In genomic region chr2:122136071-122136470, GRCh38 we compare ENCODE assay signal across 8 cellular contexts.
A peak's percentile ranks its signal among the peaks of the same experiment; 100 is the strongest.
DNase-seq lines count a peak whose midpoint lies in the region; ATAC-seq and TF ChIP-seq lines count a peak whose summit lies in the region.

No MANE protein-coding gene starts in this region.

- no peak overlapping the region for H3K27ac ChIP-seq in lung (ENCODE audit: low read depth in 1 of 2, low read length in 1 of 2)

- no peaks in the 10 kb centered on the region for H3K27me3 ChIP-seq in lung (ENCODE audit: control insufficient read depth, insufficient read depth)

- no peaks in the 10 kb centered on the region for H3K36me3 ChIP-seq in lung (ENCODE audit: control insufficient read depth in 2 of 2, insufficient read depth in 2 of 2, low read length in 2 of 2)

- ATAC-seq in HG02870 (IDR thresholded peaks at IDR 0.05; ENCODE audit: unreplicated experiment) (peak; percentile 66), lung (ENCODE audit: insufficient read depth, low FRiP score) (no peak), GM19035 (IDR thresholded peaks at IDR 0.05; ENCODE audit: unreplicated experiment) (no peak)

- H3K4me1 ChIP-seq in lung (ENCODE audit: control insufficient read depth in 2 of 2, insufficient read depth in 2 of 2, low read length in 2 of 2) = no peaks in the 10 kb centered on the region

- in situ Hi-C loops in SK-MEL-5 (cut with HindIII; ENCODE audit: low pct_unique_long_range_greater_than_20kb, low sequenced_read_pairs) (no loop called here), G401 (cut with HindIII; ENCODE audit: low sequenced_read_pairs) (no loop called here)

- WGBS in lung, 2 donors = 9 to 53% methylated on average over 2 of the region's 2 CpGs

- peak; percentile 18 for DNase-seq in NCI-H748 (lab: John Stamatoyannopoulos, UW; ENCODE audit: unreplicated experiment)
- no peak for DNase-seq in NCI-H748 treated with DMSO at 0.1 percent for 48 hours (lab: John Stamatoyannopoulos, UW)
- peak; percentile 62 for DNase-seq in SK-MEL-5 (ENCODE audit: low read depth, low spot score)
- DNase-seq in lung (ENCODE audit: low spot score) = no peak
- no peak for DNase-seq in ecto neural progenitor cell (ENCODE audit: low spot score)
- no peak for DNase-seq in G401 (ENCODE audit: low spot score)

- H3K4me3 ChIP-seq in lung = no peak overlapping the region

- TF ChIP-seq CTCF in lung (IDR thresholded peaks at IDR 0.05; ENCODE audit: control extremely low read depth, extremely low read depth) = peak; percentile 16

- peaks cover 0 to 8% of the 10 kb centered on the region in 2 donors for H3K9me3 ChIP-seq in lung (ENCODE audit: control insufficient read depth in 2 of 2, insufficient read depth in 1 of 2, low read length in 1 of 2)

Comparison
In these comparisons a context has a peak if more than half of its experiments do, and no peak if none do; other contexts are left out.
1. DNase-seq: peak in NCI-H748 (single experiment) and SK-MEL-5 (single experiment); none in NCI-H748 treated with DMSO at 0.1 percent for 48 hours (single experiment), lung (single experiment), ecto neural progenitor cell (single experiment) and G401 (single experiment).